Comparison of ENCODE assay signal across 1 cellular context in genomic region chr3:27679691-27680090, GRCh38.
TF ChIP-seq lines count a peak whose summit lies in the region.

No MANE protein-coding gene starts in this region.

TF ChIP-seq in IMR-90, 13 proteins besides CTCF, POLR2A, EP300 and RAD21:
- TF ChIP-seq RCOR1 (IDR thresholded peaks at IDR 0.05; ENCODE audit: insufficient replicate concordance, low read length), result no peak
- TF ChIP-seq ELK1 (IDR thresholded peaks at IDR 0.05; ENCODE audit: borderline replicate concordance, low read depth, low read length), result no peak
- no peak for TF ChIP-seq USF2 (IDR thresholded peaks at IDR 0.05; ENCODE audit: low read depth, low read length)
- TF ChIP-seq CEBPB (IDR thresholded peaks at IDR 0.05; ENCODE audit: low read depth, low read length), result no peak
- TF ChIP-seq FOS (IDR thresholded peaks at IDR 0.05; ENCODE audit: low read depth, low read length), result no peak
- TF ChIP-seq RFX5 (IDR thresholded peaks at IDR 0.05; ENCODE audit: low read depth, low read length), result no peak
- no peak for TF ChIP-seq MXI1 (IDR thresholded peaks at IDR 0.05; ENCODE audit: borderline replicate concordance, low read depth, low read length)
- no peak for TF ChIP-seq SMC3 (IDR thresholded peaks at IDR 0.05; ENCODE audit: low read depth, low read length)
- no peak for TF ChIP-seq MAZ (IDR thresholded peaks at IDR 0.05; ENCODE audit: borderline replicate concordance, low read depth, low read length)
- TF ChIP-seq CHD1 (IDR thresholded peaks at IDR 0.05; ENCODE audit: low read depth, low read length), result no peak
- TF ChIP-seq NFE2L2 (IDR thresholded peaks at IDR 0.05; ENCODE audit: low read depth, low read length), result no peak
- no peak for TF ChIP-seq BHLHE40 (IDR thresholded peaks at IDR 0.05; ENCODE audit: low read depth, low read length)
- no peak for TF ChIP-seq MAFK (IDR thresholded peaks at IDR 0.05; ENCODE audit: low read depth, low read length)
TF ChIP-seq in IMR-90: peak in this region for 0.
